2 cellular contexts compared by ENCODE assay signal in the genomic region with DNA sequence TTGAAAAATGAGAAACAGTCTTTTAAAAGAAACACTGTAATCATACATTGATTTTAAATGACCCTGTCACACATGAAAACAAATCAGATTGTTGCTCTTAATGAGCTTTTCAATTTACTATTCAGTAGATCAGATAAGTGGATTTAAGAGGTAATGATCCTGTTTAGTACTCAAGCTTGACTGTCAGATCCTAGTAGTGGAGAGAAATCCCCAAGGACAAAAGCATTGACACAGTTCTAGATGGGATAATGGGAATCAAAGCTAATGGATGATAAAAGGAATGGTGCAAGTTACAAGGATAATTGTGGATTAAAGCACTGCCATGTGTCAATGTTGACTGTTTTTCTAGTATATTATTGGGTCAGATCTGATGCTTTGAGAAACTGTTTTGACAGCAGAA.
TF ChIP-seq lines count a peak whose summit lies in the region.

No MANE protein-coding gene starts in this region.

TF ChIP-seq in endothelial cell of umbilical vein, 7 proteins besides CTCF, POLR2A, EP300 and RAD21 (continued from another document):
- no peak for TF ChIP-seq POLR2AphosphoS5 (IDR thresholded peaks at IDR 0.05; ENCODE audit: insufficient read depth, low read depth, low read length)
- no peak for TF ChIP-seq MYC (IDR thresholded peaks at IDR 0.05; ENCODE audit: low read depth, low read length)
TF ChIP-seq in endothelial cell of umbilical vein: peak in this region for 0.

TF ChIP-seq in WTC11, 78 proteins besides CTCF, POLR2A, EP300 and RAD21 (continued from another document):
- TF ChIP-seq, protein P1, sequence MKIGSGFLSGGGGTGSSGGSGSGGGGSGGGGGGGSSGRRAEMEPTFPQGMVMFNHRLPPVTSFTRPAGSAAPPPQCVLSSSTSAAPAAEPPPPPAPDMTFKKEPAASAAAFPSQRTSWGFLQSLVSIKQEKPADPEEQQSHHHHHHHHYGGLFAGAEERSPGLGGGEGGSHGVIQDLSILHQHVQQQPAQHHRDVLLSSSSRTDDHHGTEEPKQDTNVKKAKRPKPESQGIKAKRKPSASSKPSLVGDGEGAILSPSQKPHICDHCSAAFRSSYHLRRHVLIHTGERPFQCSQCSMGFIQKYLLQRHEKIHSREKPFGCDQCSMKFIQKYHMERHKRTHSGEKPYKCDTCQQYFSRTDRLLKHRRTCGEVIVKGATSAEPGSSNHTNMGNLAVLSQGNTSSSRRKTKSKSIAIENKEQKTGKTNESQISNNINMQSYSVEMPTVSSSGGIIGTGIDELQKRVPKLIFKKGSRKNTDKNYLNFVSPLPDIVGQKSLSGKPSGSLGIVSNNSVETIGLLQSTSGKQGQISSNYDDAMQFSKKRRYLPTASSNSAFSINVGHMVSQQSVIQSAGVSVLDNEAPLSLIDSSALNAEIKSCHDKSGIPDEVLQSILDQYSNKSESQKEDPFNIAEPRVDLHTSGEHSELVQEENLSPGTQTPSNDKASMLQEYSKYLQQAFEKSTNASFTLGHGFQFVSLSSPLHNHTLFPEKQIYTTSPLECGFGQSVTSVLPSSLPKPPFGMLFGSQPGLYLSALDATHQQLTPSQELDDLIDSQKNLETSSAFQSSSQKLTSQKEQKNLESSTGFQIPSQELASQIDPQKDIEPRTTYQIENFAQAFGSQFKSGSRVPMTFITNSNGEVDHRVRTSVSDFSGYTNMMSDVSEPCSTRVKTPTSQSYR (CRISPR knock-in tag; IDR thresholded peaks at IDR 0.05) = no peak
- TF ChIP-seq ZNF263 (CRISPR knock-in tag; IDR thresholded peaks at IDR 0.05; ENCODE audit: low read depth) (no peak), MYBL2 (CRISPR knock-in tag; IDR thresholded peaks at IDR 0.05) (no peak)
